Comparison of ENCODE assay signal across 22 cellular contexts in the genomic region with DNA sequence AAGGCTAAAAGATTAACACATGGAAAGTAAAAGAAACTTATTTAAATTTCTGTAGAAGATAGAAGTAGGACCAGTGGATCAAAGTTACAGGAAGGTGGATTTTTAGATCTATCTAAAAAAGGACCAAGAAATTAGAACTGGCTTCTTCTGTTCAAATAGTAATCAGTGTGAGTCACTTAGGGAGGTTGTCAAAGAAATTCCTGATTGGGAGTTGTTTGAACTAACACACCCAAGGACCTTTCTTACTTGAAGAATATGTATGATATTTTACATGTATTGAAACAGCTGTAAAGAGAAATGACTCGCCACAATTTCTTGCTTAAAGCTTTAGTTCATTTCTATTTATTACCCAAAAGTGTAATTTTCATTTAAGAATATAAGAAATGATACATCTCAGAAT.
DNase-seq lines count a peak whose midpoint lies in the region; ATAC-seq, FAIRE-seq and TF ChIP-seq lines count a peak whose summit lies in the region.
"Had no signal": no experiment of that assay in that cellular context is flagged by ENCODE, and none has a peak within 500 bp of the region (broad histone marks: within the 10 kb centered on the region; RNA-seq: fewer than 3 reads in every experiment).

No MANE protein-coding gene starts in this region.

- H2AFZ ChIP-seq in HCT116 (ENCODE audit: low read depth, low read length, poor library complexity, severe bottlenecking): no peak overlapping the region

- H3K9me3 ChIP-seq in HCT116 (ENCODE audit: control insufficient read depth in 1 of 2, insufficient read depth in 1 of 2, low read depth in 1 of 2, low read length in 2 of 2) (no peaks in the 10 kb centered on the region; a peak in 1 of 4 replicates), RWPE2 (ENCODE audit: severe bottlenecking) (peaks cover 2% of the 10 kb centered on the region), pancreas (no peaks in the 10 kb centered on the region)
- H3K9me3 ChIP-seq: colonic mucosa had no signal

- H3K4me1 ChIP-seq in HCT116 (ENCODE audit: control insufficient read depth in 1 of 2, insufficient read depth in 2 of 2, low read length in 2 of 2) (peaks cover 0 to 50% of the 10 kb centered on the region in 2 experiments; a peak in 2 of 4 replicates), RWPE2 (ENCODE audit: insufficient read depth, poor library complexity, severe bottlenecking) (peaks cover 10% of the 10 kb centered on the region), pancreas (peaks cover 0 to 9% (median 6%) of the 10 kb centered on the region in 3 donors)
- H3K4me1 ChIP-seq: ascending aorta, colonic mucosa, heart left ventricle had no signal

- no peak overlapping the region for H3K4me3 Mint-ChIP-seq in activated CD8-positive, alpha-beta T cell treated with anti-CD3 and anti-CD28 coated beads for 36 hours
- H3K4me3 Mint-ChIP-seq: naive thymus-derived CD8-positive, alpha-beta T cell had no signal

- H3K27ac ChIP-seq in HCT116 (ENCODE audit: low read depth, low read length) (peak overlapping the region; percentile 63; the same call in 1 of the 2 replicates), RWPE2 (ENCODE audit: poor library complexity, severe bottlenecking) (peak overlapping the region; percentile 40), pancreas (no peak overlapping the region)
- H3K27ac ChIP-seq: ascending aorta, colonic mucosa, heart left ventricle had no signal

- ATAC-seq in HCT116 (no peak), RWPE2 (ENCODE audit: low read depth) (peak; percentile 91), pancreas (peak in 3 of 4 donors; percentile 46 to 80 (median 60)), GM21381 (IDR thresholded peaks at IDR 0.05; ENCODE audit: unreplicated experiment) (no peak)
- no peak for ATAC-seq in activated CD8-positive, alpha-beta T cell treated with anti-CD3 and anti-CD28 coated beads for 36 hours
- ATAC-seq: heart left ventricle; naive thymus-derived CD8-positive, alpha-beta T cell had no signal

- no peaks in the 10 kb centered on the region for H3K27me3 Mint-ChIP-seq in activated CD8-positive, alpha-beta T cell treated with anti-CD3 and anti-CD28 coated beads for 36 hours
- H3K27me3 Mint-ChIP-seq: naive thymus-derived CD8-positive, alpha-beta T cell had no signal

- H3K4me3 ChIP-seq in HCT116 (replicated peaks in 1 of 2; ENCODE audit: low read depth in 1 of 2, low read length in 2 of 2): no peak overlapping the region
- H3K4me3 ChIP-seq in RWPE2 (ENCODE audit: severe bottlenecking): no peak overlapping the region
- H3K4me3 ChIP-seq in fibroblast of mammary gland (ENCODE audit: control insufficient read depth, low read depth, low read length): no peak overlapping the region
- no peak overlapping the region for H3K4me3 ChIP-seq in pancreas
- H3K4me3 ChIP-seq: ascending aorta, colonic mucosa, heart left ventricle had no signal

- H3K4me1 Mint-ChIP-seq in activated CD8-positive, alpha-beta T cell treated with anti-CD3 and anti-CD28 coated beads for 36 hours (ENCODE audit: low read depth): no peaks in the 10 kb centered on the region

- TF ChIP-seq POLR2A in HCT116 (IDR thresholded peaks at IDR 0.05; ENCODE audit: borderline replicate concordance, extremely low read depth, insufficient read depth, insufficient read length): no peak

- peaks cover 10% of the 10 kb centered on the region for H3K36me3 Mint-ChIP-seq in activated CD8-positive, alpha-beta T cell treated with anti-CD3 and anti-CD28 coated beads for 36 hours (ENCODE audit: low read depth)

- H3K9ac ChIP-seq in HCT116 (ENCODE audit: low read length): no peak overlapping the region

- BruUV-seq in HCT116 (replicated peaks; lab: Mats Ljungman, UMichigan): no TSS peak

- POLR2A ChIA-PET in HCT116 (lab: Charles Lee): no interaction called here
- POLR2A ChIA-PET in activated CD8-positive, alpha-beta T cell treated with anti-CD3 and anti-CD28 coated beads for 36 hours (lab: Charles Lee): no interaction called here

- no peaks in the 10 kb centered on the region for H4K20me1 ChIP-seq in HCT116 (ENCODE audit: insufficient read depth)

- no peak for DNase-seq in HCT116 (ENCODE audit: low read depth, low spot score)
- DNase-seq in RWPE2 (ENCODE audit: low spot score): no peak
- peak; percentile 22 for DNase-seq in fibroblast of mammary gland (ENCODE audit: low read depth)
- no peak for DNase-seq in pancreas
- no peak for DNase-seq in activated CD8-positive, alpha-beta T cell treated with anti-CD3 and anti-CD28 coated beads for 36 hours
- DNase-seq in SHP77 (lab: John Stamatoyannopoulos, UW): no peak
- no peak for DNase-seq in T-helper 9 cell
- DNase-seq: activated CD4-positive, alpha-beta T cell treated with anti-CD3 and anti-CD28 coated beads for 48 hours; activated CD8-positive, alpha-beta memory T cell treated with anti-CD3 and anti-CD28 coated beads, Interleukin-2, amount 50 U/mL, for 4 hours; activated gamma-delta T cell; Caco-2; colonic mucosa; heart left ventricle; mesenchymal stem cell; naive thymus-derived CD8-positive, alpha-beta T cell; NCI-H2227 treated with DMSO at 0.1 percent for 48 hours; posterior cingulate gyrus; substantia nigra had no signal

- no peaks in the 10 kb centered on the region for H3K27me3 ChIP-seq in HCT116 (ENCODE audit: insufficient read depth, low read length)
- no peaks in the 10 kb centered on the region for H3K27me3 ChIP-seq in RWPE2 (ENCODE audit: insufficient read depth, poor library complexity, severe bottlenecking)
- H3K27me3 ChIP-seq in pancreas: no peaks in the 10 kb centered on the region
- H3K27me3 ChIP-seq: ascending aorta, colonic mucosa, heart left ventricle had no signal

- no peak for TF ChIP-seq RAD21 in HCT116 (IDR thresholded peaks at IDR 0.05; ENCODE audit: low read depth)

- no peak overlapping the region for H3K27ac Mint-ChIP-seq in activated CD8-positive, alpha-beta T cell treated with anti-CD3 and anti-CD28 coated beads for 36 hours
- H3K27ac Mint-ChIP-seq: naive thymus-derived CD8-positive, alpha-beta T cell had no signal

- no peaks in the 10 kb centered on the region for H3K79me2 ChIP-seq in HCT116 (ENCODE audit: insufficient read depth, low read length)

- intact Hi-C loops in HCT116 (cut with micrococcal nuclease): no loop called here
- intact Hi-C loops in pancreas (cut with DNase I): no loop called here
- intact Hi-C loops in activated CD8-positive, alpha-beta T cell treated with anti-CD3 and anti-CD28 coated beads for 36 hours (cut with micrococcal nuclease): no loop called here

- H3K4me2 ChIP-seq in HCT116 (ENCODE audit: low read length): no peak overlapping the region

- H3K9me3 Mint-ChIP-seq in activated CD8-positive, alpha-beta T cell treated with anti-CD3 and anti-CD28 coated beads for 36 hours: peaks cover 18% of the 10 kb centered on the region

- H3K9me2 ChIP-seq in HCT116 (ENCODE audit: insufficient read depth): no peaks in the 10 kb centered on the region

- H3K36me3 ChIP-seq in HCT116 (ENCODE audit: control insufficient read depth in 1 of 2, insufficient read depth in 2 of 2, low read length in 2 of 2) (no peaks in the 10 kb centered on the region), RWPE2 (ENCODE audit: low read depth) (no peaks in the 10 kb centered on the region), pancreas (no peaks in the 10 kb centered on the region)
- H3K36me3 ChIP-seq: ascending aorta, colonic mucosa, heart left ventricle had no signal

- no peak for FAIRE-seq in pancreas (lab: Jason Lieb, UNC)
- FAIRE-seq: GM12891, TTC549 had no signal

- RAD21 ChIA-PET in HCT116 (lab: Charles Lee; ENCODE audit: low non-redundant PET in 1 of 2, low total read pairs in 2 of 2, uncharacterized antibody in 2 of 2, unreplicated experiment in 2 of 2): no interaction called here

- CTCF ChIA-PET in HCT116 (lab: Charles Lee): no interaction called here
- CTCF ChIA-PET in activated CD8-positive, alpha-beta T cell treated with anti-CD3 and anti-CD28 coated beads for 36 hours (lab: Charles Lee): interaction anchor here (0.8 kb wide), 1 partner anchor 142 kb away, joined by 3 read pairs; no protein-coding TSS in a partner anchor

- TF ChIP-seq CTCF in HCT116 (IDR thresholded peaks at IDR 0.05 in 2 of 3, conservative IDR thresholded peaks at IDR 0.05 in 1 of 3; ENCODE audit: borderline replicate concordance in 1 of 3, insufficient read depth in 1 of 3, low read depth in 2 of 3, low read length in 2 of 3) (no peak), RWPE2 (IDR thresholded peaks at IDR 0.05; ENCODE audit: poor library complexity, severe bottlenecking) (no peak), fibroblast of mammary gland (conservative IDR thresholded peaks at IDR 0.05; ENCODE audit: control insufficient read depth, insufficient read depth, low read depth, low read length) (no peak), pancreas (IDR thresholded peaks at IDR 0.05) (no peak)
- TF ChIP-seq CTCF in activated CD8-positive, alpha-beta T cell treated with anti-CD3 and anti-CD28 coated beads for 36 hours (IDR thresholded peaks at IDR 0.05): no peak

- 46 to 66% methylated on average over 1 of the region's 1 CpG for WGBS in pancreas, 2 donors

TF ChIP-seq in HCT116, 20 proteins besides CTCF, POLR2A, EP300 and RAD21:
- TF ChIP-seq CEBPB (IDR thresholded peaks at IDR 0.05; ENCODE audit: low read depth): no peak
TF ChIP-seq in HCT116: peak in this region for 0.

Comparison
In these comparisons a context has a peak if more than half of its experiments do, and no peak if none do; other contexts are left out.
1. ATAC-seq: peak in RWPE2 (single experiment) and pancreas (3 of 4); none in HCT116 (single experiment), activated CD8-positive, alpha-beta T cell treated with anti-CD3 and anti-CD28 coated beads for 36 hours (single experiment) and GM21381 (single experiment).
2. H3K27ac ChIP-seq: peak in HCT116 (single experiment) and RWPE2 (single experiment); none in pancreas (0 of 4).